ENCODE assay signal across 17 cellular contexts in genomic region chr2:172181840-172182239, GRCh38.
DNase-seq lines count a peak whose midpoint lies in the region; ATAC-seq and TF ChIP-seq lines count a peak whose summit lies in the region.
"Had no signal": no experiment of that assay in that cellular context is flagged by ENCODE, and none has a peak within 500 bp of the region (broad histone marks: within the 10 kb centered on the region; RNA-seq: fewer than 3 reads in every experiment).

No MANE protein-coding gene starts in this region.

- CTCF ChIA-PET in mammary epithelial cell (lab: Charles Lee; ENCODE audit: low non-redundant PET): no interaction called here

- H3K79me2 ChIP-seq in mammary epithelial cell (ENCODE audit: insufficient read depth, low read length): no peaks in the 10 kb centered on the region

- H3K36me3 Mint-ChIP-seq in CD4-positive, CD25-positive, alpha-beta regulatory T cell: peaks cover 3% of the 10 kb centered on the region
- H3K36me3 Mint-ChIP-seq: activated naive CD8-positive, alpha-beta T cell treated with anti-CD3 and anti-CD28 coated beads, Interleukin-2, amount 10 ng/mL, durations not matched to agents 7 days and 5 days; CD8-positive, alpha-beta T cell had no signal

- no peaks in the 10 kb centered on the region for H4K20me1 ChIP-seq in mammary epithelial cell (ENCODE audit: insufficient read depth, low read length)

- H3K4me1 Mint-ChIP-seq in CD4-positive, CD25-positive, alpha-beta regulatory T cell: peaks cover 0 to 10% (median 2%) of the 10 kb centered on the region in 4 donors
- H3K4me1 Mint-ChIP-seq: nephron; stimulated activated naive B cell treated with anti-CD40 and anti-IgM and Interleukin-4, amounts not matched to agents 10 μg/mL and 1 μg/mL and 100 μg/mL, for 72 hours had no signal

- H3K27ac ChIP-seq in CD4-positive, CD25-positive, alpha-beta regulatory T cell (ENCODE audit: insufficient read depth, low read length, poor library complexity, severe bottlenecking): no peak overlapping the region
- H3K27ac ChIP-seq in HUES48 (ENCODE audit: low read depth, low read length) (peak overlapping the region; percentile 86), mammary epithelial cell (ENCODE audit: insufficient read depth, low read depth, low read length) (no peak overlapping the region)

- peak overlapping the region; percentile 15 for H2AFZ ChIP-seq in mammary epithelial cell (ENCODE audit: low read depth, low read length)

- no peak overlapping the region for H3K4me3 ChIP-seq in CD4-positive, CD25-positive, alpha-beta regulatory T cell (ENCODE audit: low read depth, low read length)
- H3K4me3 ChIP-seq in HUES48 (ENCODE audit: low read depth, low read length) (peak overlapping the region; percentile 7; the same call in 1 of the 2 replicates), mammary epithelial cell (replicated peaks in 1 of 3; ENCODE audit: insufficient read depth in 1 of 3, low read depth in 2 of 3, low read length in 3 of 3) (no peak overlapping the region)

- peaks cover 17% of the 10 kb centered on the region for H3K27me3 Mint-ChIP-seq in CD4-positive, CD25-positive, alpha-beta regulatory T cell

- no peak overlapping the region for H3K4me3 Mint-ChIP-seq in CD4-positive, CD25-positive, alpha-beta regulatory T cell
- H3K4me3 Mint-ChIP-seq: activated naive CD8-positive, alpha-beta T cell treated with anti-CD3 and anti-CD28 coated beads, Interleukin-2, amount 10 ng/mL, durations not matched to agents 7 days and 5 days; CD8-positive, alpha-beta T cell; nephron; stimulated activated naive B cell treated with anti-CD40 and anti-IgM and Interleukin-4, amounts not matched to agents 10 μg/mL and 1 μg/mL and 100 μg/mL, for 72 hours; T-helper 1 cell treated with Interleukin-12 subunit alpha and Interleukin-12 subunit beta and Interleukin-4 antibody, amounts not matched to agents 30 μg/mL and 1 μg/mL, for 36 hours had no signal

- in situ Hi-C loops in mammary epithelial cell (cut with MboI; ENCODE audit: low sequenced_read_pairs in 2 of 2): no loop called here

- no TSS peak for BruUV-seq in mammary epithelial cell (replicated peaks; lab: Mats Ljungman, UMichigan)

- no peak overlapping the region for H3K9ac ChIP-seq in HUES48 (ENCODE audit: low read depth, low read length)
- H3K9ac ChIP-seq in mammary epithelial cell (ENCODE audit: insufficient read depth, low read length): no peak overlapping the region

- dilution Hi-C loops in mammary epithelial cell (cut with HindIII; ENCODE audit: low sequenced_read_pairs): no loop called here

- ATAC-seq in CD4-positive, CD25-positive, alpha-beta regulatory T cell (ENCODE audit: low read depth in 2 of 2): no peak
- ATAC-seq in left colon: peak; percentile 91
- no peak for ATAC-seq in GM19397 (IDR thresholded peaks at IDR 0.05; ENCODE audit: unreplicated experiment)
- ATAC-seq in GM19455 (IDR thresholded peaks at IDR 0.05; ENCODE audit: unreplicated experiment): no peak
- no peak for ATAC-seq in GM21576 (IDR thresholded peaks at IDR 0.05; ENCODE audit: unreplicated experiment)
- ATAC-seq: CD8-positive, alpha-beta T cell; stimulated activated naive B cell treated with anti-CD40 and anti-IgM and Interleukin-4, amounts not matched to agents 10 μg/mL and 1 μg/mL and 100 μg/mL, for 72 hours had no signal

- intact Hi-C loops in mammary epithelial cell (cut with micrococcal nuclease): no loop called here
- intact Hi-C loops in left colon (cut with DNase I, micrococcal nuclease): no loop called here

- H3K4me2 ChIP-seq in mammary epithelial cell (ENCODE audit: insufficient read depth, low read depth, low read length): no peak overlapping the region

- TF ChIP-seq CTCF in mammary epithelial cell (conservative IDR thresholded peaks at IDR 0.05 in 1 of 2, IDR thresholded peaks at IDR 0.05 in 1 of 2; ENCODE audit: extremely low read depth in 1 of 2, insufficient read depth in 1 of 2, low read depth in 1 of 2, low read length in 2 of 2): no peak

- WGBS in mammary epithelial cell (ENCODE audit: low coverage, missing lambda C conversion rate): 61% methylated on average over 3 of the region's 3 CpGs

- no peaks in the 10 kb centered on the region for H3K9me3 ChIP-seq in CD4-positive, CD25-positive, alpha-beta regulatory T cell (ENCODE audit: control insufficient read depth in 2 of 2, low read length in 2 of 2)
- H3K9me3 ChIP-seq in HUES48 (ENCODE audit: control insufficient read depth, insufficient read depth, low read length): 0 out of 2 replicates have a peak, but pooled peaks cover 7% of the 10 kb centered on the region
- H3K9me3 ChIP-seq in mammary epithelial cell (replicated peaks; ENCODE audit: insufficient read depth, low read length): no peaks in the 10 kb centered on the region

- peaks cover 2% of the 10 kb centered on the region for H3K27me3 ChIP-seq in CD4-positive, CD25-positive, alpha-beta regulatory T cell (ENCODE audit: control insufficient read depth, insufficient read depth, low read length)
- H3K27me3 ChIP-seq in HUES48 (ENCODE audit: control insufficient read depth, insufficient read depth, low read length): peaks cover 16% of the 10 kb centered on the region; the same call in 1 of the 2 replicates
- H3K27me3 ChIP-seq in mammary epithelial cell (ENCODE audit: insufficient read depth, low read length): no peaks in the 10 kb centered on the region

- H3K4me1 ChIP-seq in CD4-positive, CD25-positive, alpha-beta regulatory T cell (ENCODE audit: control insufficient read depth, insufficient read depth, low read length, poor library complexity, severe bottlenecking): no peaks in the 10 kb centered on the region
- peaks cover 12% of the 10 kb centered on the region for H3K4me1 ChIP-seq in HUES48 (ENCODE audit: control insufficient read depth, insufficient read depth, low read length)
- peaks cover 33% of the 10 kb centered on the region for H3K4me1 ChIP-seq in mammary epithelial cell (ENCODE audit: insufficient read depth, low read length)

- peaks cover 0 to 14% (median 2%) of the 10 kb centered on the region in 7 donors for H3K9me3 Mint-ChIP-seq in CD4-positive, CD25-positive, alpha-beta regulatory T cell

- no peaks in the 10 kb centered on the region for H3K36me3 ChIP-seq in CD4-positive, CD25-positive, alpha-beta regulatory T cell (ENCODE audit: control insufficient read depth, insufficient read depth, low read length)
- no peaks in the 10 kb centered on the region for H3K36me3 ChIP-seq in HUES48 (ENCODE audit: control insufficient read depth, insufficient read depth, low read length)
- H3K36me3 ChIP-seq in mammary epithelial cell (ENCODE audit: insufficient read depth, low read length): peaks cover 2% of the 10 kb centered on the region

- DNase-seq in CD4-positive, CD25-positive, alpha-beta regulatory T cell: no peak
- DNase-seq in mammary epithelial cell (no peak), left colon (peak; percentile 58 to 74), NCI-H1694 treated with DMSO at 0.1 percent for 48 hours (lab: John Stamatoyannopoulos, UW) (no peak)
- DNase-seq: activated naive CD8-positive, alpha-beta T cell treated with anti-CD3 and anti-CD28 coated beads, Interleukin-2, amount 10 ng/mL, durations not matched to agents 7 days and 5 days; CD8-positive, alpha-beta T cell; cerebellar nuclear complex; glutamatergic neuron; GOT3; KBM-7; stimulated activated naive B cell treated with anti-CD40 and anti-IgM and Interleukin-4, amounts not matched to agents 10 μg/mL and 1 μg/mL and 100 μg/mL, for 72 hours had no signal

- peak overlapping the region in 2 of 3 donors; percentile 13 to 21 for H3K27ac Mint-ChIP-seq in CD4-positive, CD25-positive, alpha-beta regulatory T cell
- H3K27ac Mint-ChIP-seq: activated naive CD8-positive, alpha-beta T cell treated with anti-CD3 and anti-CD28 coated beads, Interleukin-2, amount 10 ng/mL, durations not matched to agents 7 days and 5 days; CD8-positive, alpha-beta T cell; stimulated activated naive B cell treated with anti-CD40 and anti-IgM and Interleukin-4, amounts not matched to agents 10 μg/mL and 1 μg/mL and 100 μg/mL, for 72 hours; T-helper 1 cell treated with Interleukin-12 subunit alpha and Interleukin-12 subunit beta and Interleukin-4 antibody, amounts not matched to agents 30 μg/mL and 1 μg/mL, for 36 hours had no signal

Comparison
In these comparisons a context has a peak if more than half of its experiments do, and no peak if none do; other contexts are left out.
1. DNase-seq: peak in left colon (2 of 2); none in CD4-positive, CD25-positive, alpha-beta regulatory T cell (0 of 3), mammary epithelial cell (single experiment) and NCI-H1694 treated with DMSO at 0.1 percent for 48 hours (single experiment).